Comparison of ENCODE assay signal across 32 cellular contexts in genomic region chr2:200360364-200360763, GRCh38. TPM values are rescaled to one million over a fixed set of nuclear protein-coding genes. Genes with fewer than 3 reads are reported as not detected.
DNase-seq lines count a peak whose midpoint lies in the region; ATAC-seq and TF ChIP-seq lines count a peak whose summit lies in the region.
"Had no signal": no experiment of that assay in that cellular context is flagged by ENCODE, and none has a peak within 500 bp of the region (broad histone marks: within the 10 kb centered on the region; RNA-seq: fewer than 3 reads in every experiment).

No MANE protein-coding gene starts in this region.

- H3K9me3 ChIP-seq in neural progenitor cell (ENCODE audit: low read depth), result no peaks in the 10 kb centered on the region
- H3K9me3 ChIP-seq: ascending aorta, colonic mucosa, left ventricle myocardium inferior, right atrium auricular region, SJCRH30 had no signal

- peaks cover 2% of the 10 kb centered on the region for H3K79me2 ChIP-seq in neural progenitor cell (ENCODE audit: low read depth)

- H4K20me1 ChIP-seq in neural progenitor cell (ENCODE audit: low read depth), result no peaks in the 10 kb centered on the region

- no peak overlapping the region for H3K4me3 ChIP-seq in neural progenitor cell
- H3K4me3 ChIP-seq: ascending aorta, colonic mucosa, left ventricle myocardium inferior, right atrium auricular region, SJCRH30, smooth muscle cell had no signal

- H3F3A ChIP-seq in neural progenitor cell (ENCODE audit: low read depth), result no peaks in the 10 kb centered on the region

- no peaks in the 10 kb centered on the region for H3K27me3 Mint-ChIP-seq in neural progenitor cell (ENCODE audit: insufficient read depth, low read depth)
- H3K27me3 Mint-ChIP-seq in activated T-cell treated with anti-CD3 and anti-CD28 coated beads, Interleukin-2, amount 50 U/mL, for 24 hours, result no peaks in the 10 kb centered on the region
- H3K27me3 Mint-ChIP-seq: activated CD4-positive, alpha-beta T cell treated with anti-CD3 and anti-CD28 coated beads, Interleukin-2, amount 10 ng/mL, durations not matched to agents 7 days and 5 days had no signal

- H2AFZ ChIP-seq in neural progenitor cell (replicated peaks), result no peak overlapping the region

- ATAC-seq in foreskin keratinocyte, result no peak
- ATAC-seq: HCT116; stimulated activated naive CD8-positive, alpha-beta T cell treated with anti-CD3 and anti-CD28 coated beads, Interleukin-15, Interleukin-2, amounts not matched to agents 100 U/mL and 50 U/mL, for 24 hours had no signal

- H3K27me3 ChIP-seq in neural progenitor cell (no peaks in the 10 kb centered on the region), foreskin keratinocyte (no peaks in the 10 kb centered on the region)
- H3K27me3 ChIP-seq: ascending aorta, colonic mucosa, right atrium auricular region, SJCRH30 had no signal

- H3K9me3 Mint-ChIP-seq in neural progenitor cell, result no peaks in the 10 kb centered on the region
- no peaks in the 10 kb centered on the region for H3K9me3 Mint-ChIP-seq in activated T-cell treated with anti-CD3 and anti-CD28 coated beads, Interleukin-2, amount 50 U/mL, for 24 hours
- H3K9me3 Mint-ChIP-seq: activated CD4-positive, alpha-beta T cell treated with anti-CD3 and anti-CD28 coated beads, Interleukin-2, amount 10 ng/mL, durations not matched to agents 7 days and 5 days; IgD-negative memory B cell; neural crest cell had no signal

- H3K27ac Mint-ChIP-seq in neural progenitor cell, result no peak overlapping the region
- no peak overlapping the region for H3K27ac Mint-ChIP-seq in activated T-cell treated with anti-CD3 and anti-CD28 coated beads, Interleukin-2, amount 50 U/mL, for 24 hours
- H3K27ac Mint-ChIP-seq: activated CD4-positive, alpha-beta T cell treated with anti-CD3 and anti-CD28 coated beads, Interleukin-2, amount 10 ng/mL, durations not matched to agents 7 days and 5 days; IgD-negative memory B cell had no signal

- H3K4me1 ChIP-seq in neural progenitor cell (peaks cover 33% of the 10 kb centered on the region), foreskin keratinocyte (no peaks in the 10 kb centered on the region)
- H3K4me1 ChIP-seq: colonic mucosa had no signal

- H3K9ac ChIP-seq in neural progenitor cell, result no peak overlapping the region

- H3K4me2 ChIP-seq in neural progenitor cell, result peak overlapping the region; percentile 7
- H3K4me2 ChIP-seq: smooth muscle cell had no signal

- H3K27ac ChIP-seq in neural progenitor cell (no peak overlapping the region), foreskin keratinocyte (no peak overlapping the region)
- H3K27ac ChIP-seq: 22Rv1, ascending aorta, C4-2B, colonic mucosa, epithelial cell of prostate, left ventricle myocardium inferior, right atrium auricular region, SJCRH30 had no signal

- no peaks in the 10 kb centered on the region for H3K36me3 Mint-ChIP-seq in neural progenitor cell
- H3K36me3 Mint-ChIP-seq in activated T-cell treated with anti-CD3 and anti-CD28 coated beads, Interleukin-2, amount 50 U/mL, for 24 hours (ENCODE audit: low read depth), result no peaks in the 10 kb centered on the region
- H3K36me3 Mint-ChIP-seq: IgD-negative memory B cell had no signal

- H3K36me3 ChIP-seq in neural progenitor cell, result no peaks in the 10 kb centered on the region
- H3K36me3 ChIP-seq: ascending aorta, colonic mucosa, left ventricle myocardium inferior, right atrium auricular region had no signal

- TF ChIP-seq CTCF in neural progenitor cell (IDR thresholded peaks at IDR 0.05) (no peak), foreskin keratinocyte (conservative IDR thresholded peaks at IDR 0.05) (no peak)

- H3K4me3 Mint-ChIP-seq in neural progenitor cell, result no peak overlapping the region
- no peak overlapping the region for H3K4me3 Mint-ChIP-seq in activated T-cell treated with anti-CD3 and anti-CD28 coated beads, Interleukin-2, amount 50 U/mL, for 24 hours
- H3K4me3 Mint-ChIP-seq: activated CD4-positive, alpha-beta T cell treated with anti-CD3 and anti-CD28 coated beads, Interleukin-2, amount 10 ng/mL, durations not matched to agents 7 days and 5 days; IgD-negative memory B cell; neural crest cell had no signal

- H3K4me1 Mint-ChIP-seq in neural progenitor cell, result peaks cover 54% of the 10 kb centered on the region
- H3K4me1 Mint-ChIP-seq in activated T-cell treated with anti-CD3 and anti-CD28 coated beads, Interleukin-2, amount 50 U/mL, for 24 hours (ENCODE audit: low read depth), result no peaks in the 10 kb centered on the region
- H3K4me1 Mint-ChIP-seq: activated CD4-positive, alpha-beta T cell treated with anti-CD3 and anti-CD28 coated beads, Interleukin-2, amount 10 ng/mL, durations not matched to agents 7 days and 5 days; IgD-negative memory B cell had no signal

- peak; percentile 38 for DNase-seq in NCI-H1092 treated with DMSO at 0.1 percent for 48 hours (lab: John Stamatoyannopoulos, UW)
- DNase-seq in NCI-H1092 (lab: John Stamatoyannopoulos, UW), result no peak
- peak; percentile 63 for DNase-seq in NCI-H510A (lab: John Stamatoyannopoulos, UW)
- peak; percentile 68 for DNase-seq in SHP77 treated with DMSO at 0.1 percent for 48 hours (lab: John Stamatoyannopoulos, UW)
- peak; percentile 24 for DNase-seq in neural progenitor cell (ENCODE audit: low spot score)
- no peak for DNase-seq in nucleus accumbens (lab: John Stamatoyannopoulos, UW)
- DNase-seq in foreskin keratinocyte, result no peak
- no peak for DNase-seq in activated T-cell treated with anti-CD3 and anti-CD28 coated beads, Interleukin-2, amount 50 U/mL, for 24 hours
- DNase-seq: activated CD4-positive, alpha-beta T cell treated with anti-CD3 and anti-CD28 coated beads, Interleukin-2, amount 10 ng/mL, durations not matched to agents 7 days and 5 days; activated gamma-delta T cell treated with Interleukin-2 at 50 U/mL for 16 hours; activated T-cell treated with anti-CD3 and anti-CD28 coated beads, Interleukin-2, amount 50 U/mL, for 1 hour; Calu3; colonic mucosa; DND-41; effector CD8-positive, alpha-beta T cell; GF-D8; left ventricle myocardium inferior; mesendoderm; NCI-H1048; NCI-H2081 treated with DMSO at 0.1 percent for 48 hours; NCI-H446 treated with DMSO at 0.1 percent for 48 hours; SJCRH30; stimulated activated naive CD8-positive, alpha-beta T cell treated with anti-CD3 and anti-CD28 coated beads, Interleukin-15, Interleukin-2, amounts not matched to agents 100 U/mL and 50 U/mL, for 24 hours had no signal

RNA-seq across cellular contexts. Expression of gene SPATS2L, which starts 53.9 kb away (rescaled TPM):
- total RNA-seq in neural progenitor cell (ENCODE audit: low replicate concordance) (18.5 and 29.1 TPM in 2 replicates), foreskin keratinocyte (98.8 and 105 TPM in 2 replicates)
- polyA plus RNA-seq in foreskin keratinocyte, result 69.0 and 81.8 TPM in 2 replicates

Comparison
In these comparisons a context has a peak if more than half of its experiments do, and no peak if none do; other contexts are left out.
1. DNase-seq: peak in NCI-H1092 treated with DMSO at 0.1 percent for 48 hours (single experiment), NCI-H510A (single experiment), SHP77 treated with DMSO at 0.1 percent for 48 hours (single experiment) and neural progenitor cell (single experiment); none in NCI-H1092 (single experiment), nucleus accumbens (0 of 56), foreskin keratinocyte (0 of 2) and activated T-cell treated with anti-CD3 and anti-CD28 coated beads, Interleukin-2, amount 50 U/mL, for 24 hours (single experiment).